ENCODE assay signal across 18 cellular contexts in genomic region chr12:50061946-50062725, GRCh38. TPM values are rescaled to one million over a fixed set of nuclear protein-coding genes. Genes with fewer than 3 reads are reported as not detected.
DNase-seq lines count a peak whose midpoint lies in the region; ATAC-seq and TF ChIP-seq lines count a peak whose summit lies in the region.
"Had no signal": no experiment of that assay in that cellular context is flagged by ENCODE, and none has a peak within 500 bp of the region (broad histone marks: within the 10 kb centered on the region; RNA-seq: fewer than 3 reads in every experiment).

No MANE protein-coding gene starts in this region.

- H3K27ac Mint-ChIP-seq in glutamatergic neuron (ENCODE audit: unreplicated experiment) = peak overlapping the region; percentile 60
- H3K27ac Mint-ChIP-seq: IgD-negative memory B cell had no signal

- H3K27me3 ChIP-seq in SJCRH30 = no peaks in the 10 kb centered on the region

- ATAC-seq in left ventricle myocardium superior = no peak
- no peak for ATAC-seq in sciatic nerve
- ATAC-seq in GM21786 (IDR thresholded peaks at IDR 0.05; ENCODE audit: unreplicated experiment) = no peak
- ATAC-seq in GM21360 (IDR thresholded peaks at IDR 0.05; ENCODE audit: unreplicated experiment) = no peak
- no peak for ATAC-seq in HG02571 (IDR thresholded peaks at IDR 0.05; ENCODE audit: unreplicated experiment)
- ATAC-seq: SK-N-SH treated with all-trans-retinoic acid at 6 μM for 48 hours had no signal

- peak overlapping the region; percentile 47 for H3K27ac ChIP-seq in SJCRH30
- H3K27ac ChIP-seq: C4-2B, Peyer's patch had no signal

- peak overlapping the region; percentile 82 for H3K4me3 Mint-ChIP-seq in glutamatergic neuron (ENCODE audit: unreplicated experiment)

- peaks cover 47% of the 10 kb centered on the region for H3K4me1 Mint-ChIP-seq in glutamatergic neuron (ENCODE audit: low read depth, unreplicated experiment)

- H3K36me3 Mint-ChIP-seq in glutamatergic neuron (ENCODE audit: unreplicated experiment) = peaks cover 22% of the 10 kb centered on the region
- H3K36me3 Mint-ChIP-seq: IgD-negative memory B cell had no signal

- TF ChIP-seq CTCF in glutamatergic neuron (IDR thresholded peaks at IDR 0.05; ENCODE audit: partially characterized antibody, unreplicated experiment) = no peak

- no peak overlapping the region for H3K4me3 ChIP-seq in SJCRH30
- H3K4me3 ChIP-seq: Peyer's patch had no signal

- intact Hi-C loops in cardiac septum (cut with DNase I) = no loop called here
- intact Hi-C loops in left ventricle myocardium superior (cut with micrococcal nuclease) = loop anchor here (10.0 kb wide), 1 partner anchor 197 kb away; no protein-coding TSS in a partner anchor
- intact Hi-C loops in sciatic nerve (cut with DNase I) = no loop called here

- H3K4me1 ChIP-seq in SJCRH30 = peaks cover 36% of the 10 kb centered on the region

- no peaks in the 10 kb centered on the region for H3K36me3 ChIP-seq in SJCRH30
- H3K36me3 ChIP-seq: Peyer's patch had no signal

- peaks cover 14% of the 10 kb centered on the region for H3K27me3 Mint-ChIP-seq in glutamatergic neuron (ENCODE audit: unreplicated experiment)

- DNase-seq in cardiac septum (ENCODE audit: low spot score) (peak; percentile 54), left ventricle myocardium superior (no peak), SJCRH30 (no peak), glutamatergic neuron (no peak), sciatic nerve (ENCODE audit: low spot score) (no peak)
- DNase-seq: DMS 273 treated with DMSO at 0.1 percent for 48 hours, EL, NCI-H1092, NCI-H2081, NCI-H510A, Peyer's patch had no signal

- no peaks in the 10 kb centered on the region for H3K9me3 ChIP-seq in SJCRH30 (replicated peaks)
- H3K9me3 ChIP-seq: Peyer's patch had no signal

- H3K9me3 Mint-ChIP-seq in glutamatergic neuron (ENCODE audit: unreplicated experiment) = peaks cover 17% of the 10 kb centered on the region
- H3K9me3 Mint-ChIP-seq: IgD-negative memory B cell had no signal

RNA-seq across cellular contexts. Expression of gene ASIC1, which starts 4.7 kb away (rescaled TPM):
- total RNA-seq in cardiac septum (0.30 TPM), left ventricle myocardium superior (0.99 TPM), glutamatergic neuron (ENCODE audit: unreplicated experiment) (451 TPM), sciatic nerve (5.5 TPM)
- 7.5 and 8.9 TPM in 2 replicates for total RNA-seq in SJCRH30 (2014; rRNA removed; shearing (Covaris generic))

RNA-seq across cellular contexts. Expression of gene SMARCD1, which starts 23.0 kb away (rescaled TPM):
- total RNA-seq in cardiac septum (20.5 TPM), left ventricle myocardium superior (17.2 TPM), glutamatergic neuron (ENCODE audit: unreplicated experiment) (152 TPM), sciatic nerve (35.2 TPM)
- total RNA-seq in SJCRH30 (2014; rRNA removed; shearing (Covaris generic)) = 79.7 and 84.2 TPM in 2 replicates

RNA-seq across cellular contexts. Expression of gene RACGAP1, which starts 36.8 kb away (rescaled TPM):
- total RNA-seq in cardiac septum (2.6 TPM), left ventricle myocardium superior (3.4 TPM), glutamatergic neuron (ENCODE audit: unreplicated experiment) (47.1 TPM), sciatic nerve (15.0 TPM)
- 148 and 152 TPM in 2 replicates for total RNA-seq in SJCRH30 (2014; rRNA removed; shearing (Covaris generic))

RNA-seq across cellular contexts. Expression of gene GPD1, which starts 41.7 kb away (rescaled TPM):
- total RNA-seq in cardiac septum (5.1 TPM), left ventricle myocardium superior (33.9 TPM), glutamatergic neuron (ENCODE audit: unreplicated experiment) (0.81 TPM), sciatic nerve (32.2 TPM)
- 0.23 and 0.24 TPM in 2 replicates for total RNA-seq in SJCRH30 (2014; rRNA removed; shearing (Covaris generic))
- total RNA-seq: H4 had no signal

RNA-seq across cellular contexts. Expression of gene COX14, which starts 49.9 kb away (rescaled TPM):
- total RNA-seq in cardiac septum = 152 TPM
- total RNA-seq in left ventricle myocardium superior = 237 TPM
- total RNA-seq in SJCRH30 (2014; rRNA removed; shearing (Covaris generic)) = 25.3 and 36.3 TPM in 2 replicates
- total RNA-seq in glutamatergic neuron (ENCODE audit: unreplicated experiment) = 23.3 TPM
- total RNA-seq in sciatic nerve = 45.8 TPM

Comparison
In these comparisons a context has a peak if more than half of its experiments do, and no peak if none do; other contexts are left out.
1. RNA of gene ASIC1, which starts 4.7 kb away (total RNA-seq): 451 TPM in glutamatergic neuron (single experiment); 7.5 to 8.9 TPM in SJCRH30, 5.5 TPM in sciatic nerve (single experiment), 0.99 TPM in left ventricle myocardium superior (single experiment) and 0.30 TPM in cardiac septum (single experiment); every median in the first group is over 10 times any median in the second.